9 cellular contexts compared by ENCODE assay signal in genomic region chr17:74775409-74776043, GRCh38. TPM values are rescaled to one million over a fixed set of nuclear protein-coding genes. Genes with fewer than 3 reads are reported as not detected.
DNase-seq lines count a peak whose midpoint lies in the region; ATAC-seq and TF ChIP-seq lines count a peak whose summit lies in the region.
"Had no signal": no experiment of that assay in that cellular context is flagged by ENCODE, and none has a peak within 500 bp of the region (broad histone marks: within the 10 kb centered on the region; RNA-seq: fewer than 3 reads in every experiment).

No MANE protein-coding gene starts in this region.

- TF ChIP-seq CTCF in kidney epithelial cell (IDR thresholded peaks at IDR 0.05; ENCODE audit: insufficient read depth, low read length, poor library complexity, severe bottlenecking) (no peak), suprapubic skin (IDR thresholded peaks at IDR 0.05) (no peak)

- H3K27me3 ChIP-seq in kidney epithelial cell (ENCODE audit: control insufficient read depth, insufficient read depth, low read length): no peaks in the 10 kb centered on the region
- H3K27me3 ChIP-seq in suprapubic skin: no peaks in the 10 kb centered on the region

- TF ChIP-seq POLR2A in suprapubic skin (IDR thresholded peaks at IDR 0.05) (no peak), GM18505 (IDR thresholded peaks at IDR 0.05; ENCODE audit: borderline replicate concordance, extremely low read depth, insufficient read depth, insufficient read length) (no peak)

- no peaks in the 10 kb centered on the region for H3K9me3 Mint-ChIP-seq in activated CD4-positive, alpha-beta T cell treated with anti-CD3 and anti-CD28 coated beads for 36 hours (ENCODE audit: low read depth)
- no peaks in the 10 kb centered on the region for H3K9me3 Mint-ChIP-seq in activated naive CD8-positive, alpha-beta T cell (ENCODE audit: low read depth)

- peaks cover 2% of the 10 kb centered on the region for H3K36me3 ChIP-seq in kidney epithelial cell (ENCODE audit: control insufficient read depth, insufficient read depth, low read length)
- H3K36me3 ChIP-seq in suprapubic skin: peaks cover 41% of the 10 kb centered on the region

- peak overlapping the region; percentile 59 for H3K4me3 ChIP-seq in kidney epithelial cell (ENCODE audit: low read depth, low read length)
- H3K4me3 ChIP-seq in suprapubic skin: peak overlapping the region; percentile 85

- H3K27ac Mint-ChIP-seq in activated CD4-positive, alpha-beta T cell treated with anti-CD3 and anti-CD28 coated beads for 36 hours: peak overlapping the region; percentile 94
- H3K27ac Mint-ChIP-seq in activated naive CD8-positive, alpha-beta T cell: peak overlapping the region; percentile 93

- intact Hi-C loops in activated CD4-positive, alpha-beta T cell treated with anti-CD3 and anti-CD28 coated beads for 36 hours (cut with DNase I, micrococcal nuclease): loop anchor here (1.0 to 10.0 kb wide), 6 partner anchors 27 to 1959 kb away; partner anchors contain the start of genes NHERF1 (in 2 of the 2), CASKIN2 (in 1 of the 2), MFSD11 (in 1 of the 2) and SRSF2 (in 1 of the 2)

- peaks cover 57% of the 10 kb centered on the region for H3K4me1 Mint-ChIP-seq in activated CD4-positive, alpha-beta T cell treated with anti-CD3 and anti-CD28 coated beads for 36 hours
- peaks cover 59% of the 10 kb centered on the region for H3K4me1 Mint-ChIP-seq in activated naive CD8-positive, alpha-beta T cell (ENCODE audit: low read depth)

- no peaks in the 10 kb centered on the region for H3K27me3 Mint-ChIP-seq in activated CD4-positive, alpha-beta T cell treated with anti-CD3 and anti-CD28 coated beads for 36 hours
- H3K27me3 Mint-ChIP-seq in activated naive CD8-positive, alpha-beta T cell: no peaks in the 10 kb centered on the region

- H3K4me3 Mint-ChIP-seq in activated CD4-positive, alpha-beta T cell treated with anti-CD3 and anti-CD28 coated beads for 36 hours: peak overlapping the region; percentile 98
- peak overlapping the region; percentile 97 for H3K4me3 Mint-ChIP-seq in activated naive CD8-positive, alpha-beta T cell

- no peak for DNase-seq in activated CD4-positive, alpha-beta T cell treated with anti-CD3 and anti-CD28 coated beads for 36 hours
- no peak for DNase-seq in activated CD4-positive, alpha-beta T cell treated with anti-CD3 and anti-CD28 coated beads, Interleukin-2, amount 50 U/mL, for 48 hours
- DNase-seq in kidney epithelial cell (ENCODE audit: low read depth): no peak
- no peak for DNase-seq in suprapubic skin (ENCODE audit: low spot score in 2 of 2)
- no peak for DNase-seq in NCI-H69 (lab: John Stamatoyannopoulos, UW)

- no peaks in the 10 kb centered on the region for H3K9me3 ChIP-seq in suprapubic skin

- CTCF ChIA-PET in activated CD4-positive, alpha-beta T cell treated with anti-CD3 and anti-CD28 coated beads for 36 hours (lab: Charles Lee): interaction anchor here (0.6 to 9.5 kb wide), 12 partner anchors 9 to 465 kb away, joined by 3 to 93 read pairs (median 4); partner anchors contain the start of genes FDXR and RAB37

- H3K4me1 ChIP-seq in suprapubic skin: peaks cover 33% of the 10 kb centered on the region

- no peak for TF ChIP-seq EP300 in suprapubic skin (IDR thresholded peaks at IDR 0.05)

- 36% methylated on average over 12 of the region's 12 CpGs for WGBS in suprapubic skin

- POLR2A ChIA-PET in activated CD4-positive, alpha-beta T cell treated with anti-CD3 and anti-CD28 coated beads for 36 hours (lab: Charles Lee): interaction anchor here (1.2 to 1.4 kb wide), 3 partner anchors 26 to 40 kb away, joined by 3 to 6 read pairs (median 4); no protein-coding TSS in a partner anchor

- ATAC-seq in activated CD4-positive, alpha-beta T cell treated with anti-CD3 and anti-CD28 coated beads for 36 hours: no peak
- ATAC-seq in GM18505 (IDR thresholded peaks at IDR 0.05; ENCODE audit: unreplicated experiment): no peak
- no peak for ATAC-seq in HG02884 (IDR thresholded peaks at IDR 0.05; ENCODE audit: unreplicated experiment)

- peak overlapping the region; percentile 58 for H3K27ac ChIP-seq in suprapubic skin

- H3K36me3 Mint-ChIP-seq in activated CD4-positive, alpha-beta T cell treated with anti-CD3 and anti-CD28 coated beads for 36 hours (ENCODE audit: low read depth): peaks cover 27% of the 10 kb centered on the region
- H3K36me3 Mint-ChIP-seq in activated naive CD8-positive, alpha-beta T cell: peaks cover 8% of the 10 kb centered on the region

RNA-seq across cellular contexts. Expression of gene NAT9, which starts 0.6 kb away (rescaled TPM):
- total RNA-seq in activated CD4-positive, alpha-beta T cell treated with anti-CD3 and anti-CD28 coated beads for 36 hours: 10 to 100 TPM; 23.7 to 39.6 TPM
- total RNA-seq in kidney epithelial cell (30.7 and 31.6 TPM in 2 replicates), suprapubic skin (10 to 100 TPM; 21.0 to 32.7 (median 24.4) TPM)

RNA-seq across cellular contexts. Expression of gene NHERF1, which starts 27.1 kb away (rescaled TPM):
- 100 to 1,000 TPM; 115 to 170 TPM for total RNA-seq in activated CD4-positive, alpha-beta T cell treated with anti-CD3 and anti-CD28 coated beads for 36 hours
- 33.6 and 40.6 TPM in 2 replicates for total RNA-seq in kidney epithelial cell
- total RNA-seq in suprapubic skin: 10 to 100 TPM; 21.1 to 53.8 (median 42.0) TPM

RNA-seq across cellular contexts. Expression of gene RAB37, which starts 38.5 kb away (rescaled TPM):
- 1 to 10 TPM; 2.7 to 3.5 TPM for total RNA-seq in activated CD4-positive, alpha-beta T cell treated with anti-CD3 and anti-CD28 coated beads for 36 hours
- total RNA-seq in kidney epithelial cell (0.82 TPM in 1 of 2 replicates, not detected in the other), suprapubic skin (under 1 TPM in 2 of 4 donors, not detected in 2; 0.32 to 0.38 TPM)
- total RNA-seq: M059J had no signal
